Comparison of ENCODE assay signal across 24 cellular contexts in genomic region chr4:126354784-126355183, GRCh38.
DNase-seq lines count a peak whose midpoint lies in the region; ATAC-seq and TF ChIP-seq lines count a peak whose summit lies in the region.
"Had no signal": no experiment of that assay in that cellular context is flagged by ENCODE, and none has a peak within 500 bp of the region (broad histone marks: within the 10 kb centered on the region; RNA-seq: fewer than 3 reads in every experiment).

No MANE protein-coding gene starts in this region.

- H2BK15ac ChIP-seq in neuronal stem cell (ENCODE audit: low read length), result no peak overlapping the region

- no peak overlapping the region for H3K4me2 ChIP-seq in neuronal stem cell (ENCODE audit: insufficient read depth, low read length, poor library complexity, severe bottlenecking)

- no peak overlapping the region for H2AK5ac ChIP-seq in neuronal stem cell (ENCODE audit: low read depth, low read length)

- H2AFZ ChIP-seq in neuronal stem cell (ENCODE audit: low read length), result peak overlapping the region; percentile 72

- H2BK120ac ChIP-seq in neuronal stem cell (ENCODE audit: low read depth, low read length), result no peak overlapping the region

- ATAC-seq in HG03354 (IDR thresholded peaks at IDR 0.05; ENCODE audit: poor library complexity, severe bottlenecking, unreplicated experiment), result no peak
- ATAC-seq: activated CD8-positive, alpha-beta memory T cell treated with anti-CD3 and anti-CD28 coated beads, Interleukin-2, amount 10 ng/mL, durations not matched to agents 7 days and 5 days; activated naive CD4-positive, alpha-beta T cell treated with anti-CD3 and anti-CD28 coated beads, Interleukin-2, amount 50 U/mL, for 72 hours; esophagus mucosa; GM12878 had no signal

- no peak overlapping the region for H3K23ac ChIP-seq in neuronal stem cell (ENCODE audit: low read depth, low read length, poor library complexity)

- H3K9ac ChIP-seq in neuronal stem cell (ENCODE audit: low read depth, low read length, poor library complexity), result no peak overlapping the region

- no peak overlapping the region for H3K18ac ChIP-seq in neuronal stem cell (ENCODE audit: low read length)

- no peak for TF ChIP-seq CTCF in choroid plexus epithelial cell (conservative IDR thresholded peaks at IDR 0.05; ENCODE audit: low read depth, low read length)

- H3K36me3 ChIP-seq in neuronal stem cell (replicated peaks in 1 of 2; ENCODE audit: control insufficient read depth in 2 of 2, insufficient read depth in 2 of 2, low read length in 2 of 2), result no peaks in the 10 kb centered on the region
- H3K36me3 ChIP-seq: spleen, thyroid gland had no signal

- DNase-seq in NCI-H2029 (lab: John Stamatoyannopoulos, UW) (peak; percentile 42), NCI-H2029 treated with DMSO at 0.1 percent for 48 hours (lab: John Stamatoyannopoulos, UW) (no peak), NCI-H2171 (lab: John Stamatoyannopoulos, UW) (peak; percentile 24), choroid plexus epithelial cell (ENCODE audit: low read depth) (peak; percentile 30), neuronal stem cell (ENCODE audit: low spot score) (no peak), SHP77 treated with DMSO at 0.1 percent for 48 hours (lab: John Stamatoyannopoulos, UW) (no peak), GM19238 (ENCODE audit: insufficient read length, low spot score) (no peak)
- DNase-seq: activated CD4-positive, alpha-beta T cell treated with anti-CD3 and anti-CD28 coated beads, Interleukin-2, amount 10 ng/mL, durations not matched to agents 24 days and 14 days; activated CD8-positive, alpha-beta memory T cell treated with anti-CD3 and anti-CD28 coated beads, Interleukin-2, amount 10 ng/mL, durations not matched to agents 7 days and 5 days; AML-193; CD8-positive, alpha-beta memory T cell; DND-41; mesendoderm; NCI-H1105 treated with DMSO at 0.1 percent for 48 hours; spleen; stimulated activated CD4-positive, alpha-beta T cell treated with anti-CD3 and anti-CD28 coated beads, Interleukin-4, amount 100 ng/mL, for 1 hour; T-helper 2 cell; thyroid gland had no signal

- no peak overlapping the region for H3K14ac ChIP-seq in neuronal stem cell (ENCODE audit: low read length)

- no peak overlapping the region for H4K91ac ChIP-seq in neuronal stem cell (ENCODE audit: low read depth, low read length, poor library complexity)

- whole genome bisulfite sequencing in neuronal stem cell (ENCODE audit: extremely low coverage in 2 of 2, insufficient read length in 2 of 2, insufficient replicate concordance in 1 of 2), 2 donors, result no CpG with 5 or more reads among the region's 3 CpGs

- no peak overlapping the region for H3K4ac ChIP-seq in neuronal stem cell (ENCODE audit: low read length)

- H3K79me1 ChIP-seq in neuronal stem cell (ENCODE audit: low read depth, low read length), result no peaks in the 10 kb centered on the region

- no peaks in the 10 kb centered on the region for H3K9me3 ChIP-seq in neuronal stem cell (replicated peaks in 1 of 2; ENCODE audit: control insufficient read depth in 2 of 2, insufficient read depth in 1 of 2, low read depth in 1 of 2, low read length in 2 of 2)
- H3K9me3 ChIP-seq: spleen, thyroid gland had no signal

- no peak overlapping the region for H2BK12ac ChIP-seq in neuronal stem cell (ENCODE audit: low read length)

- H3K4me3 ChIP-seq in choroid plexus epithelial cell (ENCODE audit: low read depth, low read length) (no peak overlapping the region), neuronal stem cell (ENCODE audit: low read length in 2 of 2) (no peak overlapping the region)
- H3K4me3 ChIP-seq: GM12878, spleen, thyroid gland had no signal

- no peaks in the 10 kb centered on the region for H3K27me3 ChIP-seq in neuronal stem cell (ENCODE audit: control insufficient read depth in 3 of 3, insufficient read depth in 3 of 3, low read depth in 1 of 3, low read length in 3 of 3)
- H3K27me3 ChIP-seq: spleen, thyroid gland had no signal

- no peak overlapping the region for H2BK5ac ChIP-seq in neuronal stem cell (ENCODE audit: low read length)

- no peak overlapping the region for H4K8ac ChIP-seq in neuronal stem cell (ENCODE audit: low read depth, low read length)

- no peaks in the 10 kb centered on the region for H3K4me1 ChIP-seq in neuronal stem cell (ENCODE audit: control insufficient read depth in 2 of 2, insufficient read depth in 1 of 2, low read depth in 1 of 2, low read length in 2 of 2)
- H3K4me1 ChIP-seq: spleen, thyroid gland had no signal

- H3K27ac ChIP-seq in neuronal stem cell (replicated peaks; ENCODE audit: low read length), result no peak overlapping the region
- H3K27ac ChIP-seq: 22Rv1, spleen, thyroid gland, VCaP had no signal

Comparison
In these comparisons a context has a peak if more than half of its experiments do, and no peak if none do; other contexts are left out.
1. DNase-seq: peak in NCI-H2029 (single experiment), NCI-H2171 (single experiment) and choroid plexus epithelial cell (single experiment); none in NCI-H2029 treated with DMSO at 0.1 percent for 48 hours (single experiment), neuronal stem cell (single experiment), SHP77 treated with DMSO at 0.1 percent for 48 hours (single experiment) and GM19238 (single experiment).